Comparison of ENCODE assay signal across 12 cellular contexts in the genomic region with DNA sequence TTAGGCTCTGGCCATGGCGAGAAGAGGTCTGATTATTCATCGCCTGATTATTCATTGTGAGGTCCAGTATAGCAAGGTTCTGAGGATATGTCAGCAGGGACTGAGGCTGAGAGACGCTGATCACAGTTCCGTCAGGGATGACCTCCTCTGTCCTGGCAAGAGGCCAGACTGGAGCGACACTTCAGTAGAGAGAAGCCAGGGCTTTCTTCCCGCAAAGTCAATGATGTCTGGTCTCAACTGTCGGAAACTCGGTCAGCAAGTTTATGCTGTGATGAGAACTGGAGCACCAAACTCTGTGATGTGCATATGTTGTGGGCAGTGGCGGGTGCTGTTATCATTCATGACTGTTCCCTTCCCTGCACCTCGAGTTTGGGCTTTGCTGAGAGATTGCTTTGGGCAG. TPM values are rescaled to one million over a fixed set of nuclear protein-coding genes. Genes with fewer than 3 reads are reported as not detected.
DNase-seq lines count a peak whose midpoint lies in the region; ATAC-seq, FAIRE-seq and TF ChIP-seq lines count a peak whose summit lies in the region.
"Had no signal": no experiment of that assay in that cellular context is flagged by ENCODE, and none has a peak within 500 bp of the region (broad histone marks: within the 10 kb centered on the region; RNA-seq: fewer than 3 reads in every experiment).

No MANE protein-coding gene starts in this region.

- no peak for TF ChIP-seq EP300 in K562 (IDR thresholded peaks at IDR 0.05; ENCODE audit: low read length)

- no peaks in the 10 kb centered on the region for H3K27me3 Mint-ChIP-seq in activated CD4-positive, alpha-beta memory T cell treated with anti-CD3 and anti-CD28 coated beads for 36 hours
- no peaks in the 10 kb centered on the region for H3K27me3 Mint-ChIP-seq in activated CD4-positive, alpha-beta memory T cell treated with anti-CD3 and anti-CD28 coated beads, Interleukin-2, amount 10 ng/mL, durations not matched to agents 7 days and 5 days
- H3K27me3 Mint-ChIP-seq in nephron progenitor cell (ENCODE audit: low read depth, poor library complexity): peaks cover 4% of the 10 kb centered on the region
- H3K27me3 Mint-ChIP-seq: activated B cell treated with CpG ODN at 0.5 μM for 24 hours had no signal

- no peaks in the 10 kb centered on the region for H3K36me3 Mint-ChIP-seq in activated CD4-positive, alpha-beta memory T cell treated with anti-CD3 and anti-CD28 coated beads for 36 hours
- H3K36me3 Mint-ChIP-seq in activated CD4-positive, alpha-beta memory T cell treated with anti-CD3 and anti-CD28 coated beads, Interleukin-2, amount 10 ng/mL, durations not matched to agents 7 days and 5 days (ENCODE audit: low read depth): no peaks in the 10 kb centered on the region
- H3K36me3 Mint-ChIP-seq in nephron progenitor cell (ENCODE audit: low read depth): no peaks in the 10 kb centered on the region

- no peak for TF ChIP-seq RAD21 in K562 (CRISPR knock-in tag; conservative IDR thresholded peaks at IDR 0.05 in 1 of 2, IDR thresholded peaks at IDR 0.05 in 1 of 2)

- no peaks in the 10 kb centered on the region for H3K79me2 ChIP-seq in K562 (ENCODE audit: control insufficient read depth, insufficient read depth, low read length)

- no TSS peak for BruUV-seq in K562 (replicated peaks; lab: Mats Ljungman, UMichigan)

- H3K4me1 ChIP-seq in K562 (replicated peaks in 1 of 2; ENCODE audit: control insufficient read depth in 2 of 2, insufficient read depth in 2 of 2, low read length in 2 of 2): peaks cover 0 to 17% of the 10 kb centered on the region in 2 experiments; a peak in 2 of 5 replicates
- H3K4me1 ChIP-seq in HAP-1: no peaks in the 10 kb centered on the region

- H3K4me2 ChIP-seq in K562 (ENCODE audit: insufficient read depth, low read length): no peak overlapping the region

- no peak overlapping the region for H3K27ac ChIP-seq in K562 (ENCODE audit: extremely low read depth, low read depth, low read length)

- TF ChIP-seq CTCF in K562 (IDR thresholded peaks at IDR 0.05 in 2 of 3, conservative IDR thresholded peaks at IDR 0.05 in 1 of 3; ENCODE audit: insufficient read depth in 2 of 3, low read depth in 1 of 3, low read length in 3 of 3) (no peak), nephron progenitor cell (IDR thresholded peaks at IDR 0.05) (no peak)

- CTCF ChIA-PET in activated CD4-positive, alpha-beta memory T cell treated with anti-CD3 and anti-CD28 coated beads for 36 hours (lab: Charles Lee): interaction anchor here (1.7 kb wide), 1 partner anchor 8 kb away, joined by 4 read pairs; no protein-coding TSS in a partner anchor
- CTCF ChIA-PET in activated CD4-positive, alpha-beta memory T cell treated with anti-CD3 and anti-CD28 coated beads, Interleukin-2, amount 10 ng/mL, durations not matched to agents 7 days and 5 days (lab: Charles Lee): no interaction called here
- CTCF ChIA-PET in K562 (lab: Yijun Ruan, JAX; ENCODE audit: low intra/inter-chr PET ratio): no interaction called here

- WGBS in K562 (ENCODE audit: insufficient coverage, low coverage, missing lambda C conversion rate): 2% methylated on average over 10 of the region's 10 CpGs

- POLR2A ChIA-PET in activated CD4-positive, alpha-beta memory T cell treated with anti-CD3 and anti-CD28 coated beads for 36 hours (lab: Charles Lee): no interaction called here
- POLR2A ChIA-PET in activated CD4-positive, alpha-beta memory T cell treated with anti-CD3 and anti-CD28 coated beads, Interleukin-2, amount 10 ng/mL, durations not matched to agents 7 days and 5 days (lab: Charles Lee): interaction anchor here (0.7 kb wide), 1 partner anchor 28 kb away, joined by 4 read pairs; no protein-coding TSS in a partner anchor
- POLR2A ChIA-PET in K562 (lab: Yijun Ruan, JAX): no interaction called here

- no peak overlapping the region for H2AFZ ChIP-seq in K562 (ENCODE audit: low read depth, low read length)

- peak overlapping the region; percentile 24 for H3K27ac Mint-ChIP-seq in activated CD4-positive, alpha-beta memory T cell treated with anti-CD3 and anti-CD28 coated beads for 36 hours
- H3K27ac Mint-ChIP-seq in activated CD4-positive, alpha-beta memory T cell treated with anti-CD3 and anti-CD28 coated beads, Interleukin-2, amount 10 ng/mL, durations not matched to agents 7 days and 5 days: no peak overlapping the region
- peak overlapping the region; percentile 97 for H3K27ac Mint-ChIP-seq in nephron progenitor cell
- H3K27ac Mint-ChIP-seq: activated B cell treated with CpG ODN at 0.5 μM for 24 hours had no signal

- no peak for TF ChIP-seq POLR2A in K562 (conservative IDR thresholded peaks at IDR 0.05)

- H3K4me3 ChIP-seq in K562: no peak overlapping the region
- no peak overlapping the region for H3K4me3 ChIP-seq in HAP-1
- H3K4me3 ChIP-seq: MG63, mucosa of descending colon had no signal

- in situ Hi-C loops in K562 (cut with MboI) (loop anchor here (25.0 kb wide), 1 partner anchor 1014 kb away; no protein-coding TSS in a partner anchor), HAP-1 (cut with MboI; ENCODE audit: low sequenced_read_pairs) (no loop called here)

- DNase-seq in activated CD4-positive, alpha-beta memory T cell treated with anti-CD3 and anti-CD28 coated beads for 36 hours: no peak
- no peak for DNase-seq in activated CD4-positive, alpha-beta memory T cell treated with anti-CD3 and anti-CD28 coated beads, Interleukin-2, amount 10 ng/mL, durations not matched to agents 7 days and 5 days
- DNase-seq in NCI-H187 treated with DMSO at 0.1 percent for 48 hours (lab: John Stamatoyannopoulos, UW): peak; percentile 30
- DNase-seq in K562 (ENCODE audit: extremely low read depth in 1 of 4, low spot score in 3 of 4): peak in 2 of 4 experiments; percentile 8 to 18
- no peak for DNase-seq in nephron progenitor cell
- no peak for DNase-seq in amygdala (lab: John Stamatoyannopoulos, UW)
- DNase-seq in HAP-1 (ENCODE audit: low spot score in 2 of 2): no peak
- DNase-seq: activated B cell treated with CpG ODN at 0.5 μM for 24 hours; activated effector memory CD4-positive, alpha-beta T cell treated with Interleukin-2 at 50 U/mL for 16 hours; mucosa of descending colon had no signal

- no peaks in the 10 kb centered on the region for H3K9me1 ChIP-seq in K562 (ENCODE audit: control insufficient read depth, insufficient read depth, low read length)

- peaks cover 9% of the 10 kb centered on the region for H4K20me1 ChIP-seq in K562 (replicated peaks; ENCODE audit: control insufficient read depth, insufficient read depth, low read length)

- no peak for FAIRE-seq in K562 (lab: Jason Lieb, UNC)

- H3K9me3 Mint-ChIP-seq in activated CD4-positive, alpha-beta memory T cell treated with anti-CD3 and anti-CD28 coated beads for 36 hours: no peaks in the 10 kb centered on the region
- H3K9me3 Mint-ChIP-seq in activated CD4-positive, alpha-beta memory T cell treated with anti-CD3 and anti-CD28 coated beads, Interleukin-2, amount 10 ng/mL, durations not matched to agents 7 days and 5 days: no peaks in the 10 kb centered on the region
- H3K9me3 Mint-ChIP-seq in nephron progenitor cell: no peaks in the 10 kb centered on the region
- H3K9me3 Mint-ChIP-seq: activated B cell treated with CpG ODN at 0.5 μM for 24 hours had no signal

- H3K9me3 ChIP-seq in K562 (replicated peaks; ENCODE audit: control insufficient read depth, insufficient read depth, low read depth, low read length) (no peaks in the 10 kb centered on the region), HAP-1 (no peaks in the 10 kb centered on the region)
- H3K9me3 ChIP-seq: MG63, mucosa of descending colon had no signal

- intact Hi-C loops in activated CD4-positive, alpha-beta memory T cell treated with anti-CD3 and anti-CD28 coated beads for 36 hours (cut with micrococcal nuclease): loop anchor here (5.0 kb wide), 1 partner anchor 169 kb away; the partner anchor contains the start of gene CARD11
- intact Hi-C loops in K562 (cut with micrococcal nuclease): no loop called here

- no peak overlapping the region for H3K4me3 Mint-ChIP-seq in activated CD4-positive, alpha-beta memory T cell treated with anti-CD3 and anti-CD28 coated beads for 36 hours
- no peak overlapping the region for H3K4me3 Mint-ChIP-seq in activated CD4-positive, alpha-beta memory T cell treated with anti-CD3 and anti-CD28 coated beads, Interleukin-2, amount 10 ng/mL, durations not matched to agents 7 days and 5 days
- peak overlapping the region; percentile 20 for H3K4me3 Mint-ChIP-seq in nephron progenitor cell
- H3K4me3 Mint-ChIP-seq: activated B cell treated with CpG ODN at 0.5 μM for 24 hours had no signal

- no peak for ATAC-seq in K562
- ATAC-seq in GM21619 (IDR thresholded peaks at IDR 0.05; ENCODE audit: unreplicated experiment): no peak
- ATAC-seq: mucosa of descending colon had no signal

- peaks cover 40% of the 10 kb centered on the region for H3K4me1 Mint-ChIP-seq in activated CD4-positive, alpha-beta memory T cell treated with anti-CD3 and anti-CD28 coated beads for 36 hours (ENCODE audit: low read depth)
- peaks cover 52% of the 10 kb centered on the region for H3K4me1 Mint-ChIP-seq in activated CD4-positive, alpha-beta memory T cell treated with anti-CD3 and anti-CD28 coated beads, Interleukin-2, amount 10 ng/mL, durations not matched to agents 7 days and 5 days
- H3K4me1 Mint-ChIP-seq in nephron progenitor cell: peaks cover 84% of the 10 kb centered on the region

- H3K9ac ChIP-seq in K562 (ENCODE audit: insufficient read depth in 1 of 2, low read depth in 2 of 2, low read length in 2 of 2): no peak overlapping the region

- no peaks in the 10 kb centered on the region for H3K36me3 ChIP-seq in K562 (ENCODE audit: control insufficient read depth, insufficient read depth, low read length)
- no peaks in the 10 kb centered on the region for H3K36me3 ChIP-seq in HAP-1 (replicated peaks)
- H3K36me3 ChIP-seq: MG63 had no signal

- H3K27me3 ChIP-seq in K562 (ENCODE audit: control insufficient read depth in 2 of 2, insufficient read depth in 2 of 2, low read length in 2 of 2): peaks cover 18 to 66% of the 10 kb centered on the region in 2 experiments
- H3K27me3 ChIP-seq in HAP-1 (ENCODE audit: low read depth): no peaks in the 10 kb centered on the region
- H3K27me3 ChIP-seq: MG63 had no signal

RNA-seq across cellular contexts. Expression of gene GNA12, which starts 29.0 kb away (rescaled TPM):
- 10 to 100 TPM; 23.6 to 23.7 TPM for total RNA-seq in activated CD4-positive, alpha-beta memory T cell treated with anti-CD3 and anti-CD28 coated beads for 36 hours
- total RNA-seq in activated CD4-positive, alpha-beta memory T cell treated with anti-CD3 and anti-CD28 coated beads, Interleukin-2, amount 10 ng/mL, durations not matched to agents 7 days and 5 days: 10 to 100 TPM; 16.3 to 17.4 TPM
- total RNA-seq in K562 (2011; cell fraction: chromatin; rRNA removed; ENCODE audit: low replicate concordance): 34.3 and 48.1 TPM in 2 replicates
- 27.5 and 29.5 TPM in 2 replicates for total RNA-seq in K562 (2011; cell fraction: nucleolus; rRNA removed)
- total RNA-seq in K562 (2011; cell fraction: nucleoplasm; rRNA removed): 23.2 and 24.7 TPM in 2 replicates
- total RNA-seq in K562 (2014; rRNA removed) (3.6 and 6.3 TPM in 2 replicates), K562 (2014; rRNA removed; fragmentation: Illumina TruSeq; extraction: Trizol) (6.6 and 8.4 TPM in 2 replicates), K562 (2015; rRNA removed; fragmentation: Illumina TruSeq; extraction: Trizol) (9.2 and 9.6 TPM in 2 replicates), K562 (2021) (24.5 and 25.0 TPM in 2 replicates)
- polyA plus RNA-seq in K562 (2011; rRNA removed) (32.7 and 34.2 TPM in 2 replicates), K562 (2014; fragmentation: Illumina TruSeq; extraction: Trizol) (19.4 and 20.7 TPM in 2 replicates), K562 (2014; fragmentation: Nextera tagmentation; extraction: Ambion mirVana) (1 to 10 TPM in 1 of 2 experiments, under 1 TPM in 1; 0.65 to 2.2 TPM), K562 (2014; rRNA removed) (16.4 and 18.3 TPM in 2 replicates)
- 30.5 and 36.3 TPM in 2 replicates for polyA plus RNA-seq in K562 (2011; cell fraction: cytosol; rRNA removed)
- 18.5 and 19.3 TPM in 2 replicates for polyA plus RNA-seq in K562 (2011; cell fraction: nucleus; rRNA removed)
- 18.1 and 31.2 TPM in 2 replicates for polyA plus RNA-seq in K562 (2012)
- 30.0 and 50.8 TPM in 2 replicates for polyA minus RNA-seq in K562 (2011; rRNA and poly(A)+ RNA removed)
- 22.2 and 27.2 TPM in 2 replicates for polyA minus RNA-seq in K562 (2011; cell fraction: cytosol; rRNA and poly(A)+ RNA removed)
- polyA minus RNA-seq in K562 (2011; cell fraction: nucleus; rRNA and poly(A)+ RNA removed): 6.3 and 10.7 TPM in 2 replicates
